Comparison of ENCODE assay signal across 14 cellular contexts in genomic region chr11:75023446-75024067, GRCh38. TPM values are rescaled to one million over a fixed set of nuclear protein-coding genes. Genes with fewer than 3 reads are reported as not detected.
DNase-seq lines count a peak whose midpoint lies in the region; ATAC-seq and TF ChIP-seq lines count a peak whose summit lies in the region.
"Had no signal": no experiment of that assay in that cellular context is flagged by ENCODE, and none has a peak within 500 bp of the region (broad histone marks: within the 10 kb centered on the region; RNA-seq: fewer than 3 reads in every experiment).

No MANE protein-coding gene starts in this region.

- peak overlapping the region; percentile 11 for H3K14ac ChIP-seq in trophoblast cell (ENCODE audit: low read length)

- H3K9ac ChIP-seq in trophoblast cell (ENCODE audit: low read length) = no peak overlapping the region
- H3K9ac ChIP-seq: BLaER1 had no signal

- no peak overlapping the region for H3K23ac ChIP-seq in trophoblast cell (ENCODE audit: low read length)

- no peaks in the 10 kb centered on the region for H3K79me2 ChIP-seq in trophoblast cell (ENCODE audit: control insufficient read depth, insufficient read depth, low read length, poor library complexity)

- H2BK5ac ChIP-seq in trophoblast cell (ENCODE audit: low read depth, low read length, poor library complexity) = no peak overlapping the region

- H3K4ac ChIP-seq in trophoblast cell (ENCODE audit: low read depth, low read length) = no peak overlapping the region

- ATAC-seq in Panc1 = peak; percentile 40

- H3K4me3 Mint-ChIP-seq in activated T-cell treated with anti-CD3 and anti-CD28 coated beads, Interleukin-2, amount 50 U/mL, for 24 hours = no peak overlapping the region
- H3K4me3 Mint-ChIP-seq: brain; memory B cell; T-helper 1 cell treated with Interleukin-12 subunit alpha and Interleukin-12 subunit beta and Interleukin-4 antibody, amounts not matched to agents 30 μg/mL and 1 μg/mL, for 36 hours had no signal

- H2BK12ac ChIP-seq in trophoblast cell (ENCODE audit: low read length) = peak overlapping the region; percentile 11

- TF ChIP-seq CTCF in Panc1 (IDR thresholded peaks at IDR 0.05) = no peak
- TF ChIP-seq CTCF in stomach (IDR thresholded peaks at IDR 0.05) = no peak

- intact Hi-C loops in Panc1 (cut with micrococcal nuclease; ENCODE audit: unreplicated experiment) = loop anchor here (1.0 to 5.0 kb wide), 2 partner anchors 119 to 225 kb away; no protein-coding TSS in a partner anchor
- intact Hi-C loops in stomach (cut with DNase I; ENCODE audit: low total_unique reads) = loop anchor here (5.0 kb wide), 1 partner anchor 224 kb away; no protein-coding TSS in a partner anchor

- no peak for TF ChIP-seq EP300 in stomach (IDR thresholded peaks at IDR 0.05)

- H2AFZ ChIP-seq in trophoblast cell (ENCODE audit: insufficient read depth, low read length, poor library complexity) = no peak overlapping the region

- POLR2A ChIA-PET in Panc1 (lab: Charles Lee) = no interaction called here

- in situ Hi-C loops in Panc1 (cut with HindIII; ENCODE audit: low pct_unique_long_range_greater_than_20kb, low sequenced_read_pairs) = loop anchor here (25.0 kb wide), 2 partner anchors 89 to 214 kb away; partner anchors contain the start of gene TPBGL

- no TSS peak for BruUV-seq in Panc1 (replicated peaks; lab: Mats Ljungman, UMichigan)

- H3K18ac ChIP-seq in trophoblast cell (ENCODE audit: low read length) = no peak overlapping the region

- H3K27ac Mint-ChIP-seq in activated T-cell treated with anti-CD3 and anti-CD28 coated beads, Interleukin-2, amount 50 U/mL, for 24 hours = no peak overlapping the region
- H3K27ac Mint-ChIP-seq: memory B cell; T-helper 1 cell treated with Interleukin-12 subunit alpha and Interleukin-12 subunit beta and Interleukin-4 antibody, amounts not matched to agents 30 μg/mL and 1 μg/mL, for 36 hours had no signal

- H3K36me3 ChIP-seq in Panc1 (ENCODE audit: control insufficient read depth, insufficient read depth, low read length) (no peaks in the 10 kb centered on the region), trophoblast cell (ENCODE audit: control insufficient read depth in 1 of 2, insufficient read depth in 2 of 2, low read length in 2 of 2) (no peaks in the 10 kb centered on the region), stomach (no peaks in the 10 kb centered on the region)
- H3K36me3 ChIP-seq: upper lobe of right lung had no signal

- no peak overlapping the region for H3K4me2 ChIP-seq in trophoblast cell (ENCODE audit: low read length)
- H3K4me2 ChIP-seq: BLaER1 had no signal

- CTCF ChIA-PET in Panc1 (lab: Charles Lee) = interaction anchor here (0.6 to 2.5 kb wide), 8 partner anchors 13 to 225 kb away, joined by 3 to 41 read pairs (median 9); no protein-coding TSS in a partner anchor

- no peaks in the 10 kb centered on the region for H3K27me3 Mint-ChIP-seq in activated T-cell treated with anti-CD3 and anti-CD28 coated beads, Interleukin-2, amount 50 U/mL, for 24 hours
- H3K27me3 Mint-ChIP-seq: memory B cell had no signal

- H4K91ac ChIP-seq in trophoblast cell (ENCODE audit: low read depth, low read length) = peak overlapping the region; percentile 23

- H3K4me1 Mint-ChIP-seq in activated T-cell treated with anti-CD3 and anti-CD28 coated beads, Interleukin-2, amount 50 U/mL, for 24 hours (ENCODE audit: low read depth) = no peaks in the 10 kb centered on the region
- H3K4me1 Mint-ChIP-seq: memory B cell had no signal

- no peaks in the 10 kb centered on the region for H3K4me1 ChIP-seq in Panc1 (ENCODE audit: control insufficient read depth, insufficient read depth, low read length)
- H3K4me1 ChIP-seq in trophoblast cell (ENCODE audit: control insufficient read depth in 1 of 2, insufficient read depth in 2 of 2, low read length in 2 of 2) = peaks cover 10% of the 10 kb centered on the region in 2 experiments
- H3K4me1 ChIP-seq in stomach = no peaks in the 10 kb centered on the region
- H3K4me1 ChIP-seq: BLaER1, upper lobe of right lung had no signal

- no peaks in the 10 kb centered on the region for H3K27me3 ChIP-seq in Panc1 (ENCODE audit: control insufficient read depth, insufficient read depth, low read length)
- H3K27me3 ChIP-seq in trophoblast cell (ENCODE audit: insufficient read depth, low read length) = no peaks in the 10 kb centered on the region
- no peaks in the 10 kb centered on the region for H3K27me3 ChIP-seq in stomach
- H3K27me3 ChIP-seq: BLaER1, upper lobe of right lung had no signal

- no peak overlapping the region for H4K12ac ChIP-seq in trophoblast cell (ENCODE audit: low read depth, low read length)

- WGBS in trophoblast cell (ENCODE audit: extremely low coverage, insufficient coverage, insufficient read length) = no CpG with 5 or more reads among the region's 6 CpGs
- 89 to 97% (median 93%) methylated on average over 5 to 6 of the region's 6 CpGs for WGBS in stomach, 5 donors

- no peak for TF ChIP-seq POLR2A in stomach (IDR thresholded peaks at IDR 0.05)

- peak; percentile 11 for DNase-seq in EH (ENCODE audit: low read depth)
- no peak for DNase-seq in Panc1 (ENCODE audit: low read depth, low spot score)
- DNase-seq in globus pallidus (ENCODE audit: low spot score) = peak; percentile 60
- DNase-seq in trophoblast cell = no peak
- DNase-seq in activated T-cell treated with anti-CD3 and anti-CD28 coated beads, Interleukin-2, amount 50 U/mL, for 24 hours = no peak
- no peak for DNase-seq in stomach
- DNase-seq in stimulated activated CD4-positive, alpha-beta T cell treated with anti-CD3 and anti-CD28 coated beads, Interleukin-4, amount 100 ng/mL, for 24 hours = no peak
- no peak for DNase-seq in cerebellar nuclear complex (lab: John Stamatoyannopoulos, UW)
- DNase-seq: activated gamma-delta T cell had no signal

- H3K9me3 ChIP-seq in Panc1 (ENCODE audit: control insufficient read depth, insufficient read depth, low read depth, low read length) = no peaks in the 10 kb centered on the region
- H3K9me3 ChIP-seq in trophoblast cell (ENCODE audit: insufficient read depth, low read depth, low read length) = peaks cover 7% of the 10 kb centered on the region
- no peaks in the 10 kb centered on the region for H3K9me3 ChIP-seq in stomach
- H3K9me3 ChIP-seq: upper lobe of right lung had no signal

- peaks cover 4% of the 10 kb centered on the region for H3K36me3 Mint-ChIP-seq in activated T-cell treated with anti-CD3 and anti-CD28 coated beads, Interleukin-2, amount 50 U/mL, for 24 hours (ENCODE audit: low read depth)

- H4K8ac ChIP-seq in trophoblast cell (ENCODE audit: low read depth, low read length) = no peak overlapping the region

- H3K4me3 ChIP-seq in Panc1 (ENCODE audit: low read depth in 2 of 2, low read length in 2 of 2) = no peak overlapping the region
- H3K4me3 ChIP-seq in trophoblast cell (ENCODE audit: low read depth, low read length) = no peak overlapping the region
- H3K4me3 ChIP-seq in stomach = no peak overlapping the region
- H3K4me3 ChIP-seq: BLaER1, upper lobe of right lung had no signal

- H2AK5ac ChIP-seq in trophoblast cell (ENCODE audit: low read length) = peak overlapping the region; percentile 1

- no peak overlapping the region for H3K27ac ChIP-seq in Panc1 (ENCODE audit: low read length)
- no peak overlapping the region for H3K27ac ChIP-seq in trophoblast cell (ENCODE audit: low read depth, low read length)
- no peak overlapping the region for H3K27ac ChIP-seq in stomach
- H3K27ac ChIP-seq: BLaER1, upper lobe of right lung had no signal

- H3K9me3 Mint-ChIP-seq in activated T-cell treated with anti-CD3 and anti-CD28 coated beads, Interleukin-2, amount 50 U/mL, for 24 hours = peaks cover 4% of the 10 kb centered on the region
- H3K9me3 Mint-ChIP-seq: T-helper 1 cell treated with Interleukin-12 subunit alpha and Interleukin-12 subunit beta and Interleukin-4 antibody, amounts not matched to agents 30 μg/mL and 1 μg/mL, for 36 hours had no signal

- H3K79me1 ChIP-seq in trophoblast cell (ENCODE audit: low read length) = no peaks in the 10 kb centered on the region

- peak overlapping the region; percentile 4 for H2BK120ac ChIP-seq in trophoblast cell (ENCODE audit: insufficient read depth, low read length, poor library complexity)

RNA-seq across cellular contexts. Expression of gene NEU3, which starts 34.8 kb away (rescaled TPM):
- total RNA-seq in Panc1 (2021; ENCODE audit: unreplicated experiment) (29.0 TPM), stomach (10 to 100 TPM in 2 of 5 donors, 1 to 10 TPM in 2, under 1 TPM in 1; 0.58 to 33.5 (median 8.7) TPM)
- polyA plus RNA-seq in Panc1 (2012; ENCODE audit: insufficient read length) = 12.2 TPM
- polyA plus RNA-seq in trophoblast cell (2013) = 6.7 and 7.2 TPM in 2 replicates
- polyA plus RNA-seq in stomach = 1 to 10 TPM; 1.5 to 5.6 (median 1.9) TPM

Comparison
In these comparisons a context has a peak if more than half of its experiments do, and no peak if none do; other contexts are left out.
1. DNase-seq: peak in EH (single experiment) and globus pallidus (single experiment); none in Panc1 (single experiment), trophoblast cell (0 of 2), activated T-cell treated with anti-CD3 and anti-CD28 coated beads, Interleukin-2, amount 50 U/mL, for 24 hours (single experiment), stomach (single experiment), stimulated activated CD4-positive, alpha-beta T cell treated with anti-CD3 and anti-CD28 coated beads, Interleukin-4, amount 100 ng/mL, for 24 hours (single experiment) and cerebellar nuclear complex (0 of 2).